ENCODE assay signal across 8 cellular contexts in genomic region chrX:49002091-49002935, GRCh38. TPM values are rescaled to one million over a fixed set of nuclear protein-coding genes. Genes with fewer than 3 reads are reported as not detected.
DNase-seq lines count a peak whose midpoint lies in the region; ATAC-seq and TF ChIP-seq lines count a peak whose summit lies in the region.

Gene GRIPAP1, minus strand, starts transcription at chrX:49002264. Its CDS starts 35 bp downstream, at chrX:49002229.

- intact Hi-C loops in activated T-helper 2 cell treated with anti-CD3 and anti-CD28 coated beads, Interferon-gamma antibody, Interleukin-2, Interleukin-4, amounts not matched to agents 10 μg/mL and 5 μg/mL and 100 μg/mL, durations not matched to agents 14 hours and 24 hours and 36 hours (cut with micrococcal nuclease) = loop anchor here (1.0 to 2.0 kb wide), 2 partner anchors 41 to 72 kb away; partner anchors contain the start of genes PRAF2 and TFE3

- no peaks in the 10 kb centered on the region for H3K9me3 Mint-ChIP-seq in activated T-helper 2 cell treated with anti-CD3 and anti-CD28 coated beads, Interferon-gamma antibody, Interleukin-2, Interleukin-4, amounts not matched to agents 10 μg/mL and 5 μg/mL and 100 μg/mL, durations not matched to agents 14 hours and 24 hours and 36 hours
- H3K9me3 Mint-ChIP-seq in natural killer cell treated with Interleukin-12 subunit alpha and Interleukin-12 subunit beta and Interleukin-15 and Interleukin-18, amount 100 ng/mL, for 72 hours = no peaks in the 10 kb centered on the region

- ATAC-seq in DND-41 (ENCODE audit: insufficient read depth, low read depth) (peak; percentile 79), GM21825 (IDR thresholded peaks at IDR 0.05; ENCODE audit: unreplicated experiment) (peak; percentile 85), RWPE2 (ENCODE audit: low read depth) (peak; percentile 91)
- ATAC-seq in natural killer cell treated with Interleukin-12 subunit alpha and Interleukin-12 subunit beta and Interleukin-15 and Interleukin-18, amount 100 ng/mL, for 72 hours = peak; percentile 90 to 91
- ATAC-seq in stimulated activated naive CD8-positive, alpha-beta T cell treated with anti-CD3 and anti-CD28 coated beads, Interleukin-15, Interleukin-2, amounts not matched to agents 100 U/mL and 50 U/mL, for 24 hours = peak; percentile 76

- no peaks in the 10 kb centered on the region for H3K27me3 Mint-ChIP-seq in activated T-helper 2 cell treated with anti-CD3 and anti-CD28 coated beads, Interferon-gamma antibody, Interleukin-2, Interleukin-4, amounts not matched to agents 10 μg/mL and 5 μg/mL and 100 μg/mL, durations not matched to agents 14 hours and 24 hours and 36 hours (ENCODE audit: low read depth)
- no peaks in the 10 kb centered on the region for H3K27me3 Mint-ChIP-seq in natural killer cell treated with Interleukin-12 subunit alpha and Interleukin-12 subunit beta and Interleukin-15 and Interleukin-18, amount 100 ng/mL, for 72 hours

- peaks cover 34% of the 10 kb centered on the region for H3K36me3 Mint-ChIP-seq in activated T-helper 2 cell treated with anti-CD3 and anti-CD28 coated beads, Interferon-gamma antibody, Interleukin-2, Interleukin-4, amounts not matched to agents 10 μg/mL and 5 μg/mL and 100 μg/mL, durations not matched to agents 14 hours and 24 hours and 36 hours (ENCODE audit: low read depth)
- H3K36me3 Mint-ChIP-seq in natural killer cell treated with Interleukin-12 subunit alpha and Interleukin-12 subunit beta and Interleukin-15 and Interleukin-18, amount 100 ng/mL, for 72 hours = peaks cover 15% of the 10 kb centered on the region

- peaks cover 5% of the 10 kb centered on the region for H4K20me1 ChIP-seq in DND-41 (ENCODE audit: insufficient read depth, low read length)

- H3K4me1 Mint-ChIP-seq in activated T-helper 2 cell treated with anti-CD3 and anti-CD28 coated beads, Interferon-gamma antibody, Interleukin-2, Interleukin-4, amounts not matched to agents 10 μg/mL and 5 μg/mL and 100 μg/mL, durations not matched to agents 14 hours and 24 hours and 36 hours (ENCODE audit: low read depth) = peaks cover 31% of the 10 kb centered on the region
- peaks cover 23 to 25% of the 10 kb centered on the region in 2 donors for H3K4me1 Mint-ChIP-seq in natural killer cell treated with Interleukin-12 subunit alpha and Interleukin-12 subunit beta and Interleukin-15 and Interleukin-18, amount 100 ng/mL, for 72 hours (ENCODE audit: low read depth in 2 of 2)

- H3K79me2 ChIP-seq in DND-41 (ENCODE audit: insufficient read depth, low read length) = peaks cover 19% of the 10 kb centered on the region

- H3K4me3 ChIP-seq in DND-41 (ENCODE audit: low read depth in 1 of 2, low read length in 2 of 2) (peak within 1 kb of the TSS; percentile 84 to 92; a peak in 3 of 4 replicates), RWPE2 (ENCODE audit: severe bottlenecking) (peak within 1 kb of the TSS; percentile 62)

- peak within 1 kb of the TSS; percentile 96 for H3K4me3 Mint-ChIP-seq in activated T-helper 2 cell treated with anti-CD3 and anti-CD28 coated beads, Interferon-gamma antibody, Interleukin-2, Interleukin-4, amounts not matched to agents 10 μg/mL and 5 μg/mL and 100 μg/mL, durations not matched to agents 14 hours and 24 hours and 36 hours (ENCODE audit: low read depth)
- H3K4me3 Mint-ChIP-seq in natural killer cell treated with Interleukin-12 subunit alpha and Interleukin-12 subunit beta and Interleukin-15 and Interleukin-18, amount 100 ng/mL, for 72 hours = peak within 1 kb of the TSS; percentile 100

- peak within 1 kb of the TSS; percentile 84 for H3K4me2 ChIP-seq in DND-41 (ENCODE audit: insufficient read depth, low read length)

- TF ChIP-seq CTCF in DND-41 (IDR thresholded peaks at IDR 0.05; ENCODE audit: borderline replicate concordance, extremely low read depth, low read length, poor library complexity, severe bottlenecking) (no peak), RWPE2 (IDR thresholded peaks at IDR 0.05; ENCODE audit: poor library complexity, severe bottlenecking) (no peak)

- peak within 1 kb of the TSS; percentile 76 for H2AFZ ChIP-seq in DND-41 (ENCODE audit: low read depth, low read length)

- H3K27me3 ChIP-seq in DND-41 (ENCODE audit: insufficient read depth, low read length, poor library complexity) = no peaks in the 10 kb centered on the region
- H3K27me3 ChIP-seq in RWPE2 (ENCODE audit: insufficient read depth, poor library complexity, severe bottlenecking) = no peaks in the 10 kb centered on the region

- H3K27ac ChIP-seq in DND-41 (ENCODE audit: low read length) (peak within 1 kb of the TSS; percentile 97), RWPE2 (ENCODE audit: poor library complexity, severe bottlenecking) (peak within 1 kb of the TSS; percentile 41)

- peak within 1 kb of the TSS; percentile 96 for H3K27ac Mint-ChIP-seq in activated T-helper 2 cell treated with anti-CD3 and anti-CD28 coated beads, Interferon-gamma antibody, Interleukin-2, Interleukin-4, amounts not matched to agents 10 μg/mL and 5 μg/mL and 100 μg/mL, durations not matched to agents 14 hours and 24 hours and 36 hours
- peak within 1 kb of the TSS; percentile 95 to 99 for H3K27ac Mint-ChIP-seq in natural killer cell treated with Interleukin-12 subunit alpha and Interleukin-12 subunit beta and Interleukin-15 and Interleukin-18, amount 100 ng/mL, for 72 hours

- H3K9ac ChIP-seq in DND-41 (ENCODE audit: low read depth, low read length) = peak within 1 kb of the TSS; percentile 85

- peak; percentile 86 for DNase-seq in DND-41
- DNase-seq in LHCN-M2 (ENCODE audit: low read depth) = peak; percentile 89
- DNase-seq in RWPE2 (ENCODE audit: low spot score) = no peak
- DNase-seq in activated T-helper 2 cell treated with anti-CD3 and anti-CD28 coated beads, Interferon-gamma antibody, Interleukin-2, Interleukin-4, amounts not matched to agents 10 μg/mL and 5 μg/mL and 100 μg/mL, durations not matched to agents 14 hours and 24 hours and 36 hours (ENCODE audit: low spot score) = peak; percentile 70
- DNase-seq in fibroblast of peridontal ligament (ENCODE audit: extremely low read depth) = peak; percentile 89
- DNase-seq in natural killer cell treated with Interleukin-12 subunit alpha and Interleukin-12 subunit beta and Interleukin-15 and Interleukin-18, amount 100 ng/mL, for 72 hours (ENCODE audit: low spot score) = peak; percentile 83
- DNase-seq in stimulated activated naive CD8-positive, alpha-beta T cell treated with anti-CD3 and anti-CD28 coated beads, Interleukin-15, Interleukin-2, amounts not matched to agents 100 U/mL and 50 U/mL, for 24 hours = peak; percentile 78

- peaks cover 30% of the 10 kb centered on the region for H3K36me3 ChIP-seq in DND-41 (ENCODE audit: insufficient read depth, low read length)
- peaks cover 6% of the 10 kb centered on the region; the same call in 1 of the 2 replicates for H3K36me3 ChIP-seq in RWPE2 (ENCODE audit: low read depth)

- H3K4me1 ChIP-seq in DND-41 (ENCODE audit: insufficient read depth, low read length) (peaks cover 22% of the 10 kb centered on the region), RWPE2 (ENCODE audit: insufficient read depth, poor library complexity, severe bottlenecking) (no peaks in the 10 kb centered on the region)

- H3K9me3 ChIP-seq in DND-41 (ENCODE audit: insufficient read depth, low read length, severe bottlenecking) (no peaks in the 10 kb centered on the region), RWPE2 (ENCODE audit: severe bottlenecking) (no peaks in the 10 kb centered on the region)

RNA-seq across cellular contexts. Expression of gene GRIPAP1, which starts in this region (rescaled TPM):
- total RNA-seq in LHCN-M2 (2014; rRNA removed) = 22.3 and 25.5 TPM in 2 replicates
- polyA plus RNA-seq in LHCN-M2 (2012) = 19.7 TPM
- 86.5 and 93.1 TPM in 2 replicates for total RNA-seq in activated T-helper 2 cell treated with anti-CD3 and anti-CD28 coated beads, Interferon-gamma antibody, Interleukin-2, Interleukin-4, amounts not matched to agents 10 μg/mL and 5 μg/mL and 100 μg/mL, durations not matched to agents 14 hours and 24 hours and 36 hours
- total RNA-seq in natural killer cell treated with Interleukin-12 subunit alpha and Interleukin-12 subunit beta and Interleukin-15 and Interleukin-18, amount 100 ng/mL, for 72 hours = 100 to 1,000 TPM in 1 of 2 donors, 10 to 100 TPM in 1; 97.8 to 143 TPM
